In the genomic region with DNA sequence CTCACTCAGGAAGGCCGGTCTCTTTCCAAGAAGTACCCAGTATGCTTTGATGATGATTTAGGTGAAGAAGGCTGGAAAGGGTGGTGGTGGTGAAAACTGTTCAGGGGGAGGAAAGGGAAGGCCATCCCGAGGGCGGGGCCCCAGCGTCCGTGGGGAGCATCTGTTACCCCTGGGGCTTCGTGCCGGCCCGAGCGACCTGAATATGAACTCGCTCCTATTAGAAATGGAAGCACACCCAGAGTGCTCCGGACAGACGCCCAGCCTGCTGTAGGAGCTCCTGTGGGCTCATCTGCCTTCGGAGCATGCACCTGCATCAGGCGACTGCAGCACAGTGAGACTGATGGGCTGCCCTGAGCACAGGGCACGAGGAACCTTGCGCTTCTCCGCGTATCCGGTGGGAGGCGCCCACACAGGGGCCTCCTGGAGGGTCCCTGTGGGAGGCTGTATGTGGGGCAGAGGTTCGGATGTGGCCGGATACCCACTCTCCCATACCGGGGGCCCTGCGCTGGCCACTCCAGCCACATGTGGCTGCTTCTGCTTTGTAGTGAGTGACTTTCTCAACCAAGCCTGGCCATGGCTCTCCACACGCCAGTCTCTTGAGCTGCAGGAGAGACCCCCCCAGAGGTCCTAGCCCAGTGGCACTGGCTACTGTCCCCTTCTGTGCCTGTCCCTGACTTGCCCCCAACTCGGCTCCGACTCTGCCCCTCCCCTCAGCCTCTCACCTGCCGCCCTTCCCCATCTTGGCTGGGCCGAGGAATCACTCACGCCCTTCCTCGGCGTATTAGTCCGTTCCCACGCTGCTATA, we compare ENCODE assay signal across 15 cellular contexts. TPM values are rescaled to one million over a fixed set of nuclear protein-coding genes. Genes with fewer than 3 reads are reported as not detected.
A peak's percentile ranks its signal among the peaks of the same experiment; 100 is the strongest.
DNase-seq lines count a peak whose midpoint lies in the region; ATAC-seq and TF ChIP-seq lines count a peak whose summit lies in the region.
"Had no signal": no experiment of that assay in that cellular context is flagged by ENCODE, and none has a peak within 500 bp of the region (broad histone marks: within the 10 kb centered on the region; RNA-seq: fewer than 3 reads in every experiment).

No MANE protein-coding gene starts in this region.

- H3K4me2 ChIP-seq in PC-3 (ENCODE audit: low read length) = peak overlapping the region; percentile 86; the same call in 1 of the 2 replicates
- peak overlapping the region; percentile 69 for H3K4me2 ChIP-seq in fibroblast of lung (ENCODE audit: extremely low read depth, insufficient read depth, low read length)

- H3K27me3 ChIP-seq in PC-3 (ENCODE audit: low read length) (peaks cover 12% of the 10 kb centered on the region), fibroblast of lung (ENCODE audit: control insufficient read depth, insufficient read depth, low read length) (peaks cover 11% of the 10 kb centered on the region)
- H3K27me3 ChIP-seq: pancreas had no signal

- peaks cover 9 to 41% (median 26%) of the 10 kb centered on the region in 7 donors for H3K9me3 Mint-ChIP-seq in CD14-positive monocyte
- H3K9me3 Mint-ChIP-seq: activated T-helper 17 cell treated with anti-CD3 and anti-CD28 coated beads, Interleukin-2, amount 50 U/mL, for 72 hours had no signal

- H4K20me1 ChIP-seq in PC-3 (ENCODE audit: low read length) = no peaks in the 10 kb centered on the region
- H4K20me1 ChIP-seq in fibroblast of lung (ENCODE audit: control insufficient read depth, extremely low read depth, insufficient read depth, low read length) = no peaks in the 10 kb centered on the region

- H3K27me3 Mint-ChIP-seq in CD14-positive monocyte (ENCODE audit: low read depth in 3 of 3) = peaks cover 8 to 58% (median 41%) of the 10 kb centered on the region in 3 donors

- no peaks in the 10 kb centered on the region for H3K36me3 ChIP-seq in PC-3 (ENCODE audit: low read depth, low read length)
- H3K36me3 ChIP-seq in fibroblast of lung (ENCODE audit: control insufficient read depth, insufficient read depth, low read length) = no peaks in the 10 kb centered on the region
- H3K36me3 ChIP-seq: pancreas had no signal

- ATAC-seq in PC-3 = no peak
- ATAC-seq in GM21360 (IDR thresholded peaks at IDR 0.05; ENCODE audit: unreplicated experiment) = no peak

- peak overlapping the region in 6 of 7 donors; percentile 42 to 89 (median 80) for H3K27ac Mint-ChIP-seq in CD14-positive monocyte
- H3K27ac Mint-ChIP-seq: activated T-helper 17 cell treated with anti-CD3 and anti-CD28 coated beads, Interleukin-2, amount 50 U/mL, for 72 hours had no signal

- CTCF ChIA-PET in PC-3 (lab: Charles Lee) = no interaction called here

- peaks cover 0 to 7% of the 10 kb centered on the region in 2 donors for H3K36me3 Mint-ChIP-seq in CD14-positive monocyte
- H3K36me3 Mint-ChIP-seq: IgD-negative memory B cell had no signal

- BruUV-seq in PC-3 (replicated peaks; lab: Mats Ljungman, UMichigan) = no TSS peak

- H3K4me1 ChIP-seq in PC-3 (ENCODE audit: insufficient read depth, low read length) (peaks cover 25% of the 10 kb centered on the region), fibroblast of lung (ENCODE audit: control insufficient read depth, extremely low read depth, insufficient read depth, low read length) (peaks cover 13% of the 10 kb centered on the region)

- no peak overlapping the region for H3K4me3 Mint-ChIP-seq in CD14-positive monocyte
- H3K4me3 Mint-ChIP-seq: activated T-helper 17 cell treated with anti-CD3 and anti-CD28 coated beads, Interleukin-2, amount 50 U/mL, for 72 hours had no signal

- DNase-seq in CD14-positive monocyte (ENCODE audit: low spot score) (peak; percentile 28), PC-3 (no peak), fibroblast of lung (ENCODE audit: low read depth in 2 of 2) (no peak), posterior vena cava (ENCODE audit: low spot score) (peak; percentile 72), inferior parietal cortex (ENCODE audit: extremely low spot score) (no peak), GM19240 (ENCODE audit: insufficient read length, low spot score) (no peak), NCI-H446 treated with DMSO at 0.1 percent for 48 hours (lab: John Stamatoyannopoulos, UW) (no peak)
- DNase-seq: EL, NCI-H1105, NCI-H226 had no signal

- intact Hi-C loops in CD14-positive monocyte (cut with micrococcal nuclease) = no loop called here
- intact Hi-C loops in PC-3 (cut with micrococcal nuclease) = no loop called here
- intact Hi-C loops in posterior vena cava (cut with DNase I) = loop anchor here in 1 of 2 donors (1.0 kb wide), 1 partner anchor 76 kb away; no protein-coding TSS in a partner anchor

- no peaks in the 10 kb centered on the region for H3K9me2 ChIP-seq in PC-3 (replicated peaks; ENCODE audit: low read length)

- no peak overlapping the region for H3K27ac ChIP-seq in PC-3 (ENCODE audit: low read length)
- no peak overlapping the region for H3K27ac ChIP-seq in fibroblast of lung (ENCODE audit: insufficient read depth, low read length)

- POLR2A ChIA-PET in PC-3 (lab: Charles Lee; ENCODE audit: unreplicated experiment) = no interaction called here

- H2AFZ ChIP-seq in PC-3 (ENCODE audit: low read length) (no peak overlapping the region), fibroblast of lung (ENCODE audit: low read length) (no peak overlapping the region)

- H3K4me1 Mint-ChIP-seq in CD14-positive monocyte = peaks cover 27% of the 10 kb centered on the region

- no peaks in the 10 kb centered on the region for H3F3A ChIP-seq in PC-3 (ENCODE audit: low read length, unreplicated experiment)

- H3K79me2 ChIP-seq in PC-3 (ENCODE audit: low read length) (no peaks in the 10 kb centered on the region), fibroblast of lung (ENCODE audit: control insufficient read depth, insufficient read depth, low read length) (no peaks in the 10 kb centered on the region)

- H3K9ac ChIP-seq in PC-3 (ENCODE audit: low read length) (no peak overlapping the region), fibroblast of lung (ENCODE audit: insufficient read depth, low read length) (no peak overlapping the region)

- H3K9me3 ChIP-seq in PC-3 (ENCODE audit: low read length) (no peaks in the 10 kb centered on the region), fibroblast of lung (ENCODE audit: control insufficient read depth, insufficient read depth, low read depth, low read length) (no peaks in the 10 kb centered on the region)
- H3K9me3 ChIP-seq: pancreas had no signal

- TF ChIP-seq CTCF in CD14-positive monocyte (IDR thresholded peaks at IDR 0.05) (no peak), PC-3 (conservative IDR thresholded peaks at IDR 0.05; ENCODE audit: low read depth, low read length) (no peak), fibroblast of lung (conservative IDR thresholded peaks at IDR 0.05 in 1 of 2, IDR thresholded peaks at IDR 0.05 in 1 of 2; ENCODE audit: low read depth in 1 of 2, low read length in 2 of 2) (no peak)

- no peak overlapping the region for H3K4me3 ChIP-seq in PC-3 (ENCODE audit: low read length)
- H3K4me3 ChIP-seq in fibroblast of lung (replicated peaks in 1 of 4; ENCODE audit: control extremely low read depth in 1 of 4, insufficient read depth in 1 of 4, low read depth in 3 of 4, low read length in 4 of 4) = no peak overlapping the region

RNA-seq across cellular contexts. Expression of a gene that starts 36.8 kb away (rescaled TPM):
- polyA plus RNA-seq in CD14-positive monocyte = under 1 TPM; 0.17 to 0.28 TPM
- total RNA-seq in PC-3 (2014; rRNA removed) = 31.2 and 42.6 TPM in 2 replicates
- total RNA-seq in fibroblast of lung = 5.6 and 6.1 TPM in 2 replicates
- 10.0 and 21.2 TPM in 2 replicates for polyA plus RNA-seq in fibroblast of lung
- polyA plus RNA-seq in fibroblast of lung (2012) = 10.7 and 18.2 TPM in 2 replicates
- polyA minus RNA-seq in fibroblast of lung (ENCODE audit: low replicate concordance) = 74.1 and 108 TPM in 2 replicates
- total RNA-seq in posterior vena cava = 10 to 100 TPM; 16.2 to 20.7 TPM

RNA-seq across cellular contexts. Expression of a gene that starts 55.0 kb away (rescaled TPM):
- polyA plus RNA-seq in CD14-positive monocyte (under 1 TPM; 0.16 to 0.18 TPM), fibroblast of lung (0.05 and 0.07 TPM in 2 replicates)
- total RNA-seq in PC-3 (2014; rRNA removed) (0.52 TPM in 1 of 2 replicates, not detected in the other), fibroblast of lung (0.26 and 0.33 TPM in 2 replicates), posterior vena cava (under 1 TPM in 1 of 2 donors, not detected in 1; 0.14 TPM)
- 0.86 and 1.7 TPM in 2 replicates for polyA plus RNA-seq in fibroblast of lung (2012)
- not detected in 2 replicates for polyA minus RNA-seq in fibroblast of lung (ENCODE audit: low replicate concordance)
- polyA plus RNA-seq: BJ had no signal

Comparison
In these comparisons a context has a peak if more than half of its experiments do, and no peak if none do; other contexts are left out.
1. DNase-seq: peak in CD14-positive monocyte (single experiment) and posterior vena cava (single experiment); none in PC-3 (single experiment), fibroblast of lung (0 of 2), inferior parietal cortex (single experiment), GM19240 (single experiment) and NCI-H446 treated with DMSO at 0.1 percent for 48 hours (single experiment).